Comparison of ENCODE assay signal across 18 cellular contexts in genomic region chr11:118142081-118142480, GRCh38. TPM values are rescaled to one million over a fixed set of nuclear protein-coding genes. Genes with fewer than 3 reads are reported as not detected.
DNase-seq lines count a peak whose midpoint lies in the region; ATAC-seq lines count a peak whose summit lies in the region.
"Had no signal": no experiment of that assay in that cellular context is flagged by ENCODE, and none has a peak within 500 bp of the region (broad histone marks: within the 10 kb centered on the region; RNA-seq: fewer than 3 reads in every experiment).

No MANE protein-coding gene starts in this region.

- peak overlapping the region; percentile 0 for H3K27ac Mint-ChIP-seq in dendritic cell treated with granulocyte-macrophage colony-stimulating factor and Interleukin-4, amounts not matched to agents 40 ng/mL and 50 ng/mL, for 4 days
- H3K27ac Mint-ChIP-seq: activated CD4-positive, alpha-beta T cell treated with anti-CD3 and anti-CD28 coated beads for 36 hours; T-helper 1 cell treated with Interleukin-12 subunit alpha and Interleukin-12 subunit beta and Interleukin-4 antibody, amounts not matched to agents 30 μg/mL and 1 μg/mL, for 36 hours had no signal

- ATAC-seq in GM19324 (IDR thresholded peaks at IDR 0.05; ENCODE audit: low FRiP score, unreplicated experiment) = no peak
- ATAC-seq: GM12878, heart right ventricle, left lung had no signal

- DNase-seq in EL (peak; percentile 25), LoVo (ENCODE audit: low spot score) (peak; percentile 8), mesenteric fat pad (ENCODE audit: low spot score) (peak; percentile 37), NCI-H510A (lab: John Stamatoyannopoulos, UW) (no peak), Kasumi-1 (lab: John Stamatoyannopoulos, UW) (no peak), HT-29 (ENCODE audit: low spot score) (no peak)
- DNase-seq: activated T-cell treated with anti-CD3 and anti-CD28 coated beads for 4 hours; DND-41; heart right ventricle; left lung; NCI-H1930; stimulated activated CD4-positive, alpha-beta T cell treated with anti-CD3 and anti-CD28 coated beads, Interleukin-2, amount 100 ng/mL, for 24 hours had no signal

- H3K4me3 Mint-ChIP-seq in dendritic cell treated with granulocyte-macrophage colony-stimulating factor and Interleukin-4, amounts not matched to agents 40 ng/mL and 50 ng/mL, for 4 days = no peak overlapping the region

- intact Hi-C loops in dendritic cell treated with granulocyte-macrophage colony-stimulating factor and Interleukin-4, amounts not matched to agents 40 ng/mL and 50 ng/mL, for 4 days (cut with micrococcal nuclease) = loop anchor here (2.0 to 10.0 kb wide), 2 partner anchors 217 to 317 kb away; partner anchors contain the start of genes FXYD2 and UBE4A

- peaks cover 41% of the 10 kb centered on the region for H3K4me1 Mint-ChIP-seq in dendritic cell treated with granulocyte-macrophage colony-stimulating factor and Interleukin-4, amounts not matched to agents 40 ng/mL and 50 ng/mL, for 4 days (ENCODE audit: low read depth)

- H3K9me3 Mint-ChIP-seq in dendritic cell treated with granulocyte-macrophage colony-stimulating factor and Interleukin-4, amounts not matched to agents 40 ng/mL and 50 ng/mL, for 4 days = no peaks in the 10 kb centered on the region
- H3K9me3 Mint-ChIP-seq: T-helper 1 cell treated with Interleukin-12 subunit alpha and Interleukin-12 subunit beta and Interleukin-4 antibody, amounts not matched to agents 30 μg/mL and 1 μg/mL, for 36 hours had no signal

- H3K27me3 Mint-ChIP-seq in dendritic cell treated with granulocyte-macrophage colony-stimulating factor and Interleukin-4, amounts not matched to agents 40 ng/mL and 50 ng/mL, for 4 days = peaks cover 31% of the 10 kb centered on the region

- H3K36me3 Mint-ChIP-seq in dendritic cell treated with granulocyte-macrophage colony-stimulating factor and Interleukin-4, amounts not matched to agents 40 ng/mL and 50 ng/mL, for 4 days (ENCODE audit: low read depth) = no peaks in the 10 kb centered on the region

RNA-seq across cellular contexts. Expression of gene SCN4B, which starts 10.5 kb away (rescaled TPM):
- 2.3 TPM for total RNA-seq in mesenteric fat pad
- total RNA-seq in HT-29 (2014; rRNA removed; shearing (Covaris generic)) = not detected in 2 replicates
- total RNA-seq: GM12878 had no signal

RNA-seq across cellular contexts. Expression of gene SCN2B, which starts 34.4 kb away (rescaled TPM):
- not detected for total RNA-seq in mesenteric fat pad
- not detected in 2 replicates for total RNA-seq in HT-29 (2014; rRNA removed; shearing (Covaris generic))
- total RNA-seq: activated CD4-positive, alpha-beta T cell treated with anti-CD3 and anti-CD28 coated beads for 36 hours; GM12878 had no signal

RNA-seq across cellular contexts. Expression of gene SMIM35, which starts 55.3 kb away (rescaled TPM):
- total RNA-seq in mesenteric fat pad = not detected
- not detected in 2 replicates for total RNA-seq in HT-29 (2014; rRNA removed; shearing (Covaris generic))
- total RNA-seq: cerebellum, GM12878, heart right ventricle, left lung had no signal

Comparison
In these comparisons a context has a peak if more than half of its experiments do, and no peak if none do; other contexts are left out.
1. DNase-seq: peak in EL (single experiment), LoVo (single experiment) and mesenteric fat pad (single experiment); none in NCI-H510A (single experiment), Kasumi-1 (0 of 2) and HT-29 (single experiment).